10 cellular contexts compared by ENCODE assay signal in the genomic region with DNA sequence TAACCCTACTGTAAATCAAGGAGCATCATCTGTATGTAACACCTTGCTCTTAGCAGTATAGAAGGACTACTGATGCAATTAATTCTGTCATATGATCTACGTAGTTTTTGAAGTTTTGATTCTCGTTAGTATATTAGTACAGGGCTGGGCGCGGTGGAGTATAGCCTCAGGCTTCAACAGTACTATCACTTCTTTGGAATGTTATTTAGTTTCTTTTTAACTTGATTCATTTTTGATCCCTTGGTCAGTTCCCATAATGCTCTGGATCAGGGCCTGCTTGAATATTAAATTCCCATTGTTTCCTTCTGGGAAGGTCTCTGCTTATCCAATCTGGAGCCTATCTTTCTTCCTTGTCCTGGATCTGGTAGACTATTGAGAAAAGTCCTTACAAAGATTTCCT. TPM values are rescaled to one million over a fixed set of nuclear protein-coding genes. Genes with fewer than 3 reads are reported as not detected.
DNase-seq lines count a peak whose midpoint lies in the region; ATAC-seq and TF ChIP-seq lines count a peak whose summit lies in the region.
"Had no signal": no experiment of that assay in that cellular context is flagged by ENCODE, and none has a peak within 500 bp of the region (broad histone marks: within the 10 kb centered on the region; RNA-seq: fewer than 3 reads in every experiment).

No MANE protein-coding gene starts in this region.

- H3K4me3 ChIP-seq in sigmoid colon (no peak overlapping the region), H7 (ENCODE audit: insufficient read depth, low read depth, low read length) (no peak overlapping the region)

- TF ChIP-seq POLR2A in sigmoid colon (IDR thresholded peaks at IDR 0.05): no peak

- 81 to 85% methylated on average over 4 of the region's 4 CpGs for WGBS in sigmoid colon, 2 donors

- peaks cover 0 to 14% (median 9%) of the 10 kb centered on the region in 4 donors for H3K4me1 ChIP-seq in sigmoid colon
- H3K4me1 ChIP-seq: parathyroid adenoma had no signal

- H3K27me3 ChIP-seq in sigmoid colon (no peaks in the 10 kb centered on the region), H7 (ENCODE audit: control insufficient read depth, insufficient read depth, low read length) (no peaks in the 10 kb centered on the region)

- TF ChIP-seq CTCF in sigmoid colon (IDR thresholded peaks at IDR 0.05): no peak

- no peak for TF ChIP-seq EP300 in sigmoid colon (IDR thresholded peaks at IDR 0.05)

- DNase-seq in Daoy (ENCODE audit: low read depth) (peak; percentile 72), RPMI7951 (ENCODE audit: low read depth) (peak; percentile 84), sigmoid colon (no peak), cortex of kidney (lab: John Stamatoyannopoulos, UW) (no peak), H7 (no peak), SHP77 treated with DMSO at 0.1 percent for 48 hours (lab: John Stamatoyannopoulos, UW) (no peak)
- DNase-seq: NCI-H1694 treated with DMSO at 0.1 percent for 48 hours had no signal

- peak overlapping the region; percentile 42 to 75 (median 52) for H3K27ac ChIP-seq in sigmoid colon
- H3K27ac ChIP-seq: parathyroid adenoma had no signal

- intact Hi-C loops in sigmoid colon (cut with DNase I): no loop called here

- H3K36me3 ChIP-seq in sigmoid colon (no peaks in the 10 kb centered on the region), H7 (replicated peaks; ENCODE audit: control insufficient read depth, insufficient read depth, low read length) (no peaks in the 10 kb centered on the region)

- no peaks in the 10 kb centered on the region for H3K9me3 ChIP-seq in sigmoid colon

- ATAC-seq in esophagus mucosa: peak; percentile 57
- ATAC-seq in HG02610 (IDR thresholded peaks at IDR 0.05; ENCODE audit: unreplicated experiment): no peak

RNA-seq across cellular contexts. Expression of a gene that starts 23.9 kb away (rescaled TPM):
- total RNA-seq in Daoy (2014; rRNA removed; shearing (Covaris generic)): 16.4 and 18.7 TPM in 2 replicates
- 11.2 and 11.7 TPM in 2 replicates for total RNA-seq in RPMI7951 (2014; rRNA removed; shearing (Covaris generic))
- total RNA-seq in esophagus mucosa: 8.0 TPM
- total RNA-seq in sigmoid colon: 1 to 10 TPM; 7.3 to 8.3 (median 8.0) TPM
- 1 to 10 TPM; 2.4 to 4.8 (median 3.2) TPM for polyA plus RNA-seq in sigmoid colon
- total RNA-seq in H7 (2014; rRNA removed; shearing (Covaris generic)): 6.6 and 8.1 TPM in 2 replicates

Comparison
In these comparisons a context has a peak if more than half of its experiments do, and no peak if none do; other contexts are left out.
1. DNase-seq: peak in Daoy (single experiment) and RPMI7951 (single experiment); none in sigmoid colon (single experiment), cortex of kidney (single experiment), H7 (single experiment) and SHP77 treated with DMSO at 0.1 percent for 48 hours (single experiment).